Comparison of ENCODE assay signal across 11 cellular contexts in genomic region chr4:180827610-180828009, GRCh38.
DNase-seq lines count a peak whose midpoint lies in the region; ATAC-seq and TF ChIP-seq lines count a peak whose summit lies in the region.
"Had no signal": no experiment of that assay in that cellular context is flagged by ENCODE, and none has a peak within 500 bp of the region (broad histone marks: within the 10 kb centered on the region; RNA-seq: fewer than 3 reads in every experiment).

No MANE protein-coding gene starts in this region.

- H3K36me3 ChIP-seq in GM23248 (ENCODE audit: low read depth) (no peaks in the 10 kb centered on the region), fibroblast of lung (ENCODE audit: control insufficient read depth, insufficient read depth, low read length) (no peaks in the 10 kb centered on the region)

- H3K79me2 ChIP-seq in GM23248 (ENCODE audit: insufficient read depth) (no peaks in the 10 kb centered on the region), fibroblast of lung (ENCODE audit: control insufficient read depth, insufficient read depth, low read length) (no peaks in the 10 kb centered on the region)

- DNase-seq in GM23248 = peak; percentile 34
- peak; percentile 44 for DNase-seq in RPMI7951 (ENCODE audit: low read depth)
- DNase-seq in fibroblast of lung (ENCODE audit: low read depth in 2 of 2) = peak; percentile 21 to 52
- DNase-seq in sciatic nerve (ENCODE audit: low spot score) = no peak
- DNase-seq in stimulated activated CD4-positive, alpha-beta T cell treated with anti-CD3 and anti-CD28 coated beads, Interleukin-15, amount 100 ng/mL, for 24 hours = no peak
- DNase-seq in lower leg skin (ENCODE audit: low spot score in 2 of 2) = no peak
- no peak for DNase-seq in DMS153 treated with DMSO at 0.1 percent for 48 hours (lab: John Stamatoyannopoulos, UW; ENCODE audit: unreplicated experiment)
- DNase-seq: effector memory CD4-positive, alpha-beta T cell; NCI-H2107; stimulated activated CD4-positive, alpha-beta T cell treated with anti-CD3 and anti-CD28 coated beads, Interleukin-2, amount 100 ng/mL, for 48 hours had no signal

- in situ Hi-C loops in GM23248 (cut with MboI) = loop anchor here (25.0 kb wide), 1 partner anchor 710 kb away; no protein-coding TSS in a partner anchor

- H3K9me2 ChIP-seq in GM23248 (ENCODE audit: insufficient read depth) = no peaks in the 10 kb centered on the region

- intact Hi-C loops in sciatic nerve (cut with DNase I) = no loop called here
- intact Hi-C loops in lower leg skin (cut with DNase I; ENCODE audit: low total_unique reads) = no loop called here

- no peak for TF ChIP-seq POLR2A in lower leg skin (IDR thresholded peaks at IDR 0.05)

- H3F3A ChIP-seq in GM23248 (ENCODE audit: insufficient read depth) = no peaks in the 10 kb centered on the region

- H3K9me3 ChIP-seq in GM23248 (ENCODE audit: low read depth) (no peaks in the 10 kb centered on the region), fibroblast of lung (ENCODE audit: control insufficient read depth, insufficient read depth, low read depth, low read length) (no peaks in the 10 kb centered on the region)

- peak overlapping the region; percentile 95 for H2AFZ ChIP-seq in GM23248
- peak overlapping the region; percentile 98 for H2AFZ ChIP-seq in fibroblast of lung (ENCODE audit: low read length)

- ATAC-seq in sciatic nerve = peak; percentile 7
- ATAC-seq in HG02759 (IDR thresholded peaks at IDR 0.05; ENCODE audit: unreplicated experiment) = no peak

- H3K4me3 ChIP-seq in GM23248 (peak overlapping the region; percentile 72), fibroblast of lung (replicated peaks in 1 of 4; ENCODE audit: control extremely low read depth in 1 of 4, insufficient read depth in 1 of 4, low read depth in 3 of 4, low read length in 4 of 4) (peak overlapping the region; percentile 30 to 59 (median 56)), lower leg skin (ENCODE audit: low read depth, poor library complexity, severe bottlenecking) (no peak overlapping the region)

- TF ChIP-seq CTCF in fibroblast of lung (conservative IDR thresholded peaks at IDR 0.05 in 1 of 2, IDR thresholded peaks at IDR 0.05 in 1 of 2; ENCODE audit: low read depth in 1 of 2, low read length in 2 of 2) (no peak), lower leg skin (IDR thresholded peaks at IDR 0.05) (no peak)

- 57 to 66% methylated on average over 4 of the region's 4 CpGs for WGBS in GM23248 (ENCODE audit: low coverage in 1 of 2, low lambda C conversion rate in 2 of 2, missing lambda C conversion rate in 2 of 2), 2 experiments
- WGBS in lower leg skin, 2 donors = 50 to 64% methylated on average over 4 of the region's 4 CpGs

- H3K27me3 ChIP-seq in GM23248 (replicated peaks; ENCODE audit: insufficient read depth) (no peaks in the 10 kb centered on the region), fibroblast of lung (ENCODE audit: control insufficient read depth, insufficient read depth, low read length) (no peaks in the 10 kb centered on the region)

- H3K4me1 ChIP-seq in GM23248 (ENCODE audit: insufficient read depth) (0 out of 2 replicates have a peak, but pooled peaks cover 4% of the 10 kb centered on the region), fibroblast of lung (ENCODE audit: control insufficient read depth, extremely low read depth, insufficient read depth, low read length) (peaks cover 3% of the 10 kb centered on the region)

- no peaks in the 10 kb centered on the region for H4K20me1 ChIP-seq in GM23248 (ENCODE audit: insufficient read depth)
- no peaks in the 10 kb centered on the region for H4K20me1 ChIP-seq in fibroblast of lung (ENCODE audit: control insufficient read depth, extremely low read depth, insufficient read depth, low read length)

- H3K4me2 ChIP-seq in GM23248 (ENCODE audit: unreplicated experiment) (peak overlapping the region; percentile 87), fibroblast of lung (ENCODE audit: extremely low read depth, insufficient read depth, low read length) (peak overlapping the region; percentile 94)

- H3K9ac ChIP-seq in GM23248 (peak overlapping the region; percentile 66), fibroblast of lung (ENCODE audit: insufficient read depth, low read length) (no peak overlapping the region)

- no peak overlapping the region for H3K27ac ChIP-seq in GM23248
- H3K27ac ChIP-seq in fibroblast of lung (ENCODE audit: insufficient read depth, low read length) = peak overlapping the region; percentile 40

Comparison
In these comparisons a context has a peak if more than half of its experiments do, and no peak if none do; other contexts are left out.
1. DNase-seq: peak in GM23248 (single experiment), RPMI7951 (single experiment) and fibroblast of lung (2 of 2); none in sciatic nerve (single experiment), stimulated activated CD4-positive, alpha-beta T cell treated with anti-CD3 and anti-CD28 coated beads, Interleukin-15, amount 100 ng/mL, for 24 hours (single experiment), lower leg skin (0 of 2) and DMS153 treated with DMSO at 0.1 percent for 48 hours (single experiment).